ENCODE assay signal across 8 cellular contexts in the genomic region with DNA sequence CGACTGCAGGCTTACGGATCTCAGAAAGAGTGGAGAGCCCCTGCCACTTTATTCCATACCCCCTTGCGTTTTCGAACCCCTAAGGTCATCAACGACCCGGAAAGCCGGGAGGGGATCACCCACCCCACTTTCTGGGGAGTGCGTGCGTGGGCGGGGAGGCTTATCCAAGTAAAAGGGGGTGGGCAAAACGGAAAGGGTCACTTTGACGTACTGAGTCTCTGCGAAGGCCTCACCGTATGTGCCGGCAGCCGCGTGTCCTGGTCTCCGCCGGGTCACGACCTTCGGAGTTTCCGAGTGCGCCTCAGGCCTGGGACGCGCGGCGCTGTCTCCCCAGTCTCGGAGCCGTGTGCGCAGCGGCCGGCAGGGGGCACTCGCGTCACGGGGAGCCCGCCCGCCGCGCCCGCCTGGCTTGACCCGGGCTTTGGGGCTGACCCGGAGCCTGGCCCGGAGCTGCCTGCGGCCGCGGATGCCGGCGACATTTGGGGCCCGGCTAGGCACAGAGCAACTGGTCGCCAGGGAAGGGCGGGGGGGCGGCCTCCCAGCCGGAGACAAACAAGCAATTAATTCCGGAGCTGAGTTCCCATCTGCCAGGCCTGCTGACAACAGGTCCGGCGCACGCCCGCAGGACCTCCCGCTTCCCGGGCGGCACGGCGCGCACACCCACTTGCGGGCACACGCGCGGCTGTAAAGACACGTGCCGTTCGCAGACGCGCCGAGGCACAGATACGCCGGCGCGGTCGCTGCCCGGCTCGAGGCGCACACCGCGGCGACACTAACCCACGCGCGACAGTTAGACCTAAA. TPM values are rescaled to one million over a fixed set of nuclear protein-coding genes. Genes with fewer than 3 reads are reported as not detected.
DNase-seq lines count a peak whose midpoint lies in the region; TF ChIP-seq lines count a peak whose summit lies in the region.

No MANE protein-coding gene starts in this region.

- H3K27me3 ChIP-seq in HUES6 (ENCODE audit: control insufficient read depth, insufficient read depth, low read length) (peaks cover 51% of the 10 kb centered on the region), SK-N-SH (ENCODE audit: insufficient read depth) (peaks cover 17% of the 10 kb centered on the region), adipocyte (replicated peaks; ENCODE audit: control insufficient read depth, insufficient read depth, low read length) (peaks cover 45% of the 10 kb centered on the region), right atrium auricular region (peaks cover 0 to 14% of the 10 kb centered on the region in 2 donors)

- POLR2A ChIA-PET in SK-N-SH (lab: Yijun Ruan, JAX), result interaction anchor here (0.6 to 1.2 kb wide), 5 partner anchors 85 to 427 kb away, joined by 3 to 4 read pairs (median 3); no protein-coding TSS in a partner anchor

- H3K9ac ChIP-seq in HUES6 (ENCODE audit: low read length), result peak overlapping the region; percentile 31
- H3K9ac ChIP-seq in SK-N-SH, result no peak overlapping the region
- H3K9ac ChIP-seq in adipocyte (ENCODE audit: low read length), result no peak overlapping the region

- 0% methylated on average over 26 of the region's 88 CpGs for WGBS in SK-N-SH (ENCODE audit: low lambda C conversion rate)

- H3K9me3 ChIP-seq in HUES6 (ENCODE audit: control insufficient read depth, insufficient read depth, low read depth, low read length) (no peaks in the 10 kb centered on the region), SK-N-SH (no peaks in the 10 kb centered on the region), adipocyte (ENCODE audit: control insufficient read depth, low read length) (no peaks in the 10 kb centered on the region), right atrium auricular region (no peaks in the 10 kb centered on the region)

- DNase-seq in COLO668 (lab: John Stamatoyannopoulos, UW; ENCODE audit: unreplicated experiment) (peak; percentile 59), SK-N-SH (peak; percentile 92), adipocyte (ENCODE audit: low read depth) (peak; percentile 71), right atrium auricular region (ENCODE audit: low spot score) (no peak), retinal pigment epithelial cell (ENCODE audit: low read depth) (no peak), middle frontal gyrus (ENCODE audit: extremely low spot score, low spot score) (no peak), GF-D8 (lab: John Stamatoyannopoulos, UW) (no peak)

- H3K79me2 ChIP-seq in SK-N-SH (ENCODE audit: insufficient read depth), result no peaks in the 10 kb centered on the region

- H3K4me3 ChIP-seq in HUES6 (ENCODE audit: low read depth, low read length) (peak overlapping the region; percentile 85), SK-N-SH (ENCODE audit: low read depth in 2 of 2, low read length in 1 of 2) (peak overlapping the region; percentile 51 to 70), adipocyte (ENCODE audit: low read length) (no peak overlapping the region), right atrium auricular region (peak overlapping the region; percentile 50 to 64), retinal pigment epithelial cell (ENCODE audit: low read length) (peak overlapping the region; percentile 36)

- H3K36me3 ChIP-seq in HUES6 (ENCODE audit: control insufficient read depth, insufficient read depth, low read length) (peaks cover 4% of the 10 kb centered on the region; the same call in 1 of the 2 replicates), SK-N-SH (replicated peaks in 1 of 2; ENCODE audit: control insufficient read depth in 1 of 2, insufficient read depth in 2 of 2, low read length in 1 of 2) (no peaks in the 10 kb centered on the region), adipocyte (ENCODE audit: control insufficient read depth, insufficient read depth, low read length, severe bottlenecking) (no peaks in the 10 kb centered on the region), right atrium auricular region (no peaks in the 10 kb centered on the region)

- TF ChIP-seq CTCF in SK-N-SH (IDR thresholded peaks at IDR 0.05), result peak; percentile 75
- TF ChIP-seq CTCF in right atrium auricular region (IDR thresholded peaks at IDR 0.05), result peak; percentile 96
- peak; percentile 58 for TF ChIP-seq CTCF in retinal pigment epithelial cell (conservative IDR thresholded peaks at IDR 0.05; ENCODE audit: low read depth, low read length)

- H3K27ac ChIP-seq in HUES6 (ENCODE audit: low read depth, low read length), result no peak overlapping the region
- peak overlapping the region in 1 of 2 experiments; percentile 90; a peak in 2 of 4 replicates for H3K27ac ChIP-seq in SK-N-SH (ENCODE audit: low read depth in 2 of 2, low read length in 1 of 2)
- peak overlapping the region; percentile 50 to 66 for H3K27ac ChIP-seq in right atrium auricular region

- peak in 1 of 2 experiments; percentile 44; a peak in 1 of 4 replicates for TF ChIP-seq EP300 in SK-N-SH (IDR thresholded peaks at IDR 0.05; ENCODE audit: borderline replicate concordance in 1 of 2, low read depth in 1 of 2, low read length in 1 of 2)

- CTCF ChIA-PET in SK-N-SH (lab: Yijun Ruan, JAX), result interaction anchor here (0.6 to 1.9 kb wide), 66 partner anchors 9 to 587 kb away, joined by 3 to 74 read pairs (median 4); no protein-coding TSS in a partner anchor

- peak overlapping the region; percentile 90 for H3K4me2 ChIP-seq in SK-N-SH

- peak overlapping the region; percentile 70; the same call in 1 of the 2 replicates for H2AFZ ChIP-seq in SK-N-SH (ENCODE audit: low read depth)

- no peaks in the 10 kb centered on the region for H3K9me2 ChIP-seq in SK-N-SH

- H4K20me1 ChIP-seq in SK-N-SH (ENCODE audit: insufficient read depth), result no peaks in the 10 kb centered on the region

- H3K4me1 ChIP-seq in HUES6 (ENCODE audit: control insufficient read depth, insufficient read depth, low read length) (peaks cover 42% of the 10 kb centered on the region), SK-N-SH (ENCODE audit: control insufficient read depth in 1 of 2, insufficient read depth in 2 of 2, low read depth in 1 of 2, low read length in 1 of 2) (peaks cover 0 to 56% of the 10 kb centered on the region in 2 experiments; a peak in 1 of 4 replicates), adipocyte (ENCODE audit: control insufficient read depth, insufficient read depth, low read length) (no peaks in the 10 kb centered on the region), right atrium auricular region (peaks cover 0 to 50% of the 10 kb centered on the region in 2 donors)

- no peaks in the 10 kb centered on the region for H3F3A ChIP-seq in SK-N-SH (replicated peaks; ENCODE audit: insufficient read depth)

- peak; percentile 86 for TF ChIP-seq RAD21 in SK-N-SH (IDR thresholded peaks at IDR 0.05; ENCODE audit: low read length)

TF ChIP-seq in SK-N-SH, 30 proteins besides CTCF, POLR2A, EP300 and RAD21:
- TF ChIP-seq MXI1 (IDR thresholded peaks at IDR 0.05; ENCODE audit: low read depth, low read length), result peak; percentile 76
- TF ChIP-seq TEAD4 (IDR thresholded peaks at IDR 0.05; ENCODE audit: borderline replicate concordance, insufficient read depth), result no peak
- TF ChIP-seq SMC3 (IDR thresholded peaks at IDR 0.05; ENCODE audit: low read depth, low read length), result peak; percentile 93
- no peak for TF ChIP-seq GATA2 (CRISPR knock-in tag; IDR thresholded peaks at IDR 0.05)
- TF ChIP-seq NRF1 (IDR thresholded peaks at IDR 0.05; ENCODE audit: low read depth, low read length), result 0 out of 2 replicates have a peak, but pooled peaks have one; percentile 19
- TF ChIP-seq YY1 (IDR thresholded peaks at IDR 0.05; ENCODE audit: low read depth), result no peak
- no peak for TF ChIP-seq SIN3A (IDR thresholded peaks at IDR 0.05; ENCODE audit: borderline replicate concordance, low read depth, low read length)
- 0 out of 2 replicates have a peak, but pooled peaks have one; percentile 67 for TF ChIP-seq FOXJ3 (CRISPR knock-in tag; IDR thresholded peaks at IDR 0.05)

RNA-seq across cellular contexts. Expression of a gene that starts 0.9 kb away (rescaled TPM):
- polyA plus RNA-seq in SK-N-SH (2012; rRNA removed), result 1.4 and 1.7 TPM in 2 replicates
- 0.79 and 1.5 TPM in 2 replicates for polyA plus RNA-seq in SK-N-SH (2012; cell fraction: cytosol; rRNA removed)
- polyA plus RNA-seq in SK-N-SH (2012; cell fraction: nucleus; rRNA removed), result 2.1 and 4.0 TPM in 2 replicates
- total RNA-seq in right atrium auricular region, result 10 to 100 TPM in 1 of 2 donors, 1 to 10 TPM in 1; 5.6 to 14.1 TPM

RNA-seq across cellular contexts. Expression of a gene that starts 52.0 kb away (rescaled TPM):
- polyA plus RNA-seq in SK-N-SH (2012; rRNA removed), result not detected in 2 replicates
- not detected in 2 replicates for polyA plus RNA-seq in SK-N-SH (2012; cell fraction: cytosol; rRNA removed)
- 0.01 TPM in 1 of 2 replicates, not detected in the other for polyA plus RNA-seq in SK-N-SH (2012; cell fraction: nucleus; rRNA removed)
- 100 to 1,000 TPM in 1 of 2 donors, 10 to 100 TPM in 1; 78.5 to 161 TPM for total RNA-seq in right atrium auricular region

Comparison
In these comparisons a context has a peak if more than half of its experiments do, and no peak if none do; other contexts are left out.
1. DNase-seq: peak in COLO668 (single experiment), SK-N-SH (single experiment) and adipocyte (single experiment); none in right atrium auricular region (single experiment), retinal pigment epithelial cell (single experiment), middle frontal gyrus (single experiment) and GF-D8 (single experiment).
2. Peak in every context shown above with its lines, with median percentiles within 50 percentile points of each other: CTCF ChIP-seq.